Comparison of ENCODE assay signal across 9 cellular contexts in the genomic region with DNA sequence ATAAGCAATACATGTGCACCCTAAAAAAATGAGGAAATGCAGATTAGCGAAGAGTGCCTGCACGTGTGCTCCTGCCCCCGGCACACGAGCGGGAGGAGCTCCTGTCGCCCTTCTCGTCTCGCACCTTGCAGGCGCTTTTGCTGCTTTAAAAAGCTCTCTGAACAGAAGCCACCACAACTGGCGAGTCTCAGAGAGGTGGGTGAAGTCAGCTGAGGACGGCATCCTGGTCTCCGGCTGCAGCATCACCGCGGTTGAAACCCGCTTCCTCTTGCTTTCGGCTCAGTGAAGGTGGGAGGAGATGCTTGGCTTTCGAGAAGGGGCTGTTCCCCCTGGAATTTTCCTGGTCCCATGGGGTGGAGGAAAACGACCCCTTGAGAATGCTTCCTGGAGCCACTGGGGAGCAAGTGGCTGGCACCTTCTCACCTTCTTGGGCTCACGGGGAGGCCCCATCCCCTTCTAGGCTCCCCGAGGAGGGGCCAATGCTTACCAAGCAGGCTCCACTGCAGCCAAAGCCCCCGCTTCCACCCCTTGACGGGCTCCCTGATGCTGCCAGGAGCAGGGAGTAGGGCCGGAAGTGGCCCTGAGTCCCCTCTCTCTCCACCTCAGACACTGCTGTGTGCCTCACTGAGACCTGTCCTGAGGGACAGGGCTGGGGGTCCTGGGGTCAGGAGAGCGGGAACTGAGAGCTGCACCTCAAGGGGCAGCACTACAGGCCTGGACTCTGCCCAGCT. TPM values are rescaled to one million over a fixed set of nuclear protein-coding genes. Genes with fewer than 3 reads are reported as not detected.
DNase-seq lines count a peak whose midpoint lies in the region; ATAC-seq, FAIRE-seq and TF ChIP-seq lines count a peak whose summit lies in the region.
"Had no signal": no experiment of that assay in that cellular context is flagged by ENCODE, and none has a peak within 500 bp of the region (broad histone marks: within the 10 kb centered on the region; RNA-seq: fewer than 3 reads in every experiment).

No MANE protein-coding gene starts in this region.

- WGBS in prostate gland, result 84% methylated on average over 23 of the region's 24 CpGs

- H3K27me3 ChIP-seq in dorsolateral prefrontal cortex (no peaks in the 10 kb centered on the region), prostate gland (replicated peaks; ENCODE audit: insufficient read depth) (no peaks in the 10 kb centered on the region)

- H3K4me1 ChIP-seq in prostate gland (replicated peaks), result no peaks in the 10 kb centered on the region

- FAIRE-seq in GM18507 (lab: Jason Lieb, UNC), result peak; percentile 33
- FAIRE-seq: colon had no signal

- intact Hi-C loops in dorsolateral prefrontal cortex (cut with DNase I) (no loop called here), prostate gland (cut with DNase I) (no loop called here)

- no peaks in the 10 kb centered on the region for H3K36me3 ChIP-seq in prostate gland

- peak overlapping the region in 43 of 59 donors; percentile 3 to 89 (median 62) for H3K27ac ChIP-seq in dorsolateral prefrontal cortex
- no peak overlapping the region for H3K27ac ChIP-seq in prostate gland

- no peak for ATAC-seq in GM19397 (IDR thresholded peaks at IDR 0.05; ENCODE audit: unreplicated experiment)
- ATAC-seq in HG03095 (IDR thresholded peaks at IDR 0.05; ENCODE audit: unreplicated experiment), result no peak

- H3K4me3 ChIP-seq in dorsolateral prefrontal cortex (no peak overlapping the region), prostate gland (no peak overlapping the region)

- H3K9me3 ChIP-seq in prostate gland, result no peaks in the 10 kb centered on the region

- no peak for TF ChIP-seq POLR2A in prostate gland (IDR thresholded peaks at IDR 0.05)

- TF ChIP-seq CTCF in dorsolateral prefrontal cortex (IDR thresholded peaks at IDR 0.05 in 54 of 56, conservative IDR thresholded peaks at IDR 0.05 in 2 of 56; ENCODE audit: low read depth in 1 of 56, partially characterized antibody in 56 of 56), result no peak
- no peak for TF ChIP-seq CTCF in prostate gland (IDR thresholded peaks at IDR 0.05)

- DNase-seq in GM18507 (ENCODE audit: extremely low spot score, insufficient read length, low read depth) (peak; percentile 22), dorsolateral prefrontal cortex (peak in 7 of 10 donors; percentile 18 to 73 (median 63)), prostate gland (ENCODE audit: low spot score) (no peak), GM03348 (ENCODE audit: low spot score) (no peak)
- DNase-seq in activated CD4-positive, alpha-beta T cell treated with anti-CD3 and anti-CD28 coated beads for 48 hours, result peak; percentile 64
- peak; percentile 56 for DNase-seq in stimulated activated CD8-positive, alpha-beta memory T cell treated with anti-CD3 and anti-CD28 coated beads, Interleukin-12 subunit alpha, Interleukin-12 subunit beta, amount 100 ng/mL, for 1 hour (ENCODE audit: low read depth)

RNA-seq across cellular contexts. Expression of gene MXD4, which starts 29.2 kb away (rescaled TPM):
- total RNA-seq in dorsolateral prefrontal cortex (100 to 1,000 TPM in 7 of 120 experiments, 10 to 100 TPM in 113; 40.2 to 134 (median 61.9) TPM), prostate gland (10 to 100 TPM; 63.4 to 81.1 TPM)

RNA-seq across cellular contexts. Expression of gene HAUS3, which starts 49.2 kb away (rescaled TPM):
- total RNA-seq in dorsolateral prefrontal cortex, result 10 to 100 TPM; 13.0 to 29.2 (median 19.3) TPM
- total RNA-seq in prostate gland, result 10 to 100 TPM; 21.1 to 24.2 TPM

RNA-seq across cellular contexts. Expression of gene POLN, which starts 49.2 kb away (rescaled TPM):
- total RNA-seq in dorsolateral prefrontal cortex, result 10 to 100 TPM in 118 of 120 experiments, 1 to 10 TPM in 2; 9.4 to 50.0 (median 23.7) TPM
- 10 to 100 TPM in 1 of 2 donors, 1 to 10 TPM in 1; 3.8 to 15.2 TPM for total RNA-seq in prostate gland

Comparison
In these comparisons a context has a peak if more than half of its experiments do, and no peak if none do; other contexts are left out.
1. DNase-seq: peak in GM18507 (single experiment), activated CD4-positive, alpha-beta T cell treated with anti-CD3 and anti-CD28 coated beads for 48 hours (single experiment), dorsolateral prefrontal cortex (7 of 10) and stimulated activated CD8-positive, alpha-beta memory T cell treated with anti-CD3 and anti-CD28 coated beads, Interleukin-12 subunit alpha, Interleukin-12 subunit beta, amount 100 ng/mL, for 1 hour (single experiment); none in prostate gland (single experiment) and GM03348 (single experiment).
2. H3K27ac ChIP-seq: peak in dorsolateral prefrontal cortex (43 of 59); none in prostate gland (0 of 2).